In genomic region chr2:236562434-236562833, GRCh38 we compare ENCODE assay signal across 10 cellular contexts. TPM values are rescaled to one million over a fixed set of nuclear protein-coding genes. Genes with fewer than 3 reads are reported as not detected.
A peak's percentile ranks its signal among the peaks of the same experiment; 100 is the strongest.
DNase-seq lines count a peak whose midpoint lies in the region; ATAC-seq, FAIRE-seq and TF ChIP-seq lines count a peak whose summit lies in the region.
"Had no signal": no experiment of that assay in that cellular context is flagged by ENCODE, and none has a peak within 500 bp of the region (broad histone marks: within the 10 kb centered on the region; RNA-seq: fewer than 3 reads in every experiment).

No MANE protein-coding gene starts in this region.

- H3K4me3 ChIP-seq in AG04449 (ENCODE audit: low read depth, low read length) = no peak overlapping the region
- no peak overlapping the region for H3K4me3 ChIP-seq in bronchial epithelial cell (ENCODE audit: low read depth, low read length)
- H3K4me3 ChIP-seq in mesenchymal stem cell (ENCODE audit: insufficient read depth in 1 of 2, low read depth in 1 of 2, low read length in 2 of 2) = no peak overlapping the region
- H3K4me3 ChIP-seq in Karpas-422 (ENCODE audit: low read length) = no peak overlapping the region
- no peak overlapping the region for H3K4me3 ChIP-seq in lower leg skin (ENCODE audit: low read depth, poor library complexity, severe bottlenecking)

- no peaks in the 10 kb centered on the region for H3K9me3 Mint-ChIP-seq in activated T-helper 17 cell treated with anti-CD3 and anti-CD28 coated beads, Interleukin-2, amount 50 U/mL, for 72 hours

- no peak for TF ChIP-seq POLR2A in lower leg skin (IDR thresholded peaks at IDR 0.05)

- no peak overlapping the region for H3K23ac ChIP-seq in mesenchymal stem cell (ENCODE audit: low read length in 2 of 2)

- H2AFZ ChIP-seq in mesenchymal stem cell (ENCODE audit: low read depth, low read length) (no peak overlapping the region), Karpas-422 (ENCODE audit: low read length) (no peak overlapping the region)

- H3K14ac ChIP-seq in mesenchymal stem cell (ENCODE audit: low read length in 2 of 2) = no peak overlapping the region

- H2BK12ac ChIP-seq in mesenchymal stem cell (ENCODE audit: low read length in 2 of 2) = no peak overlapping the region

- H3K9me3 ChIP-seq in mesenchymal stem cell (ENCODE audit: control insufficient read depth, low read length) (no peaks in the 10 kb centered on the region), Karpas-422 (ENCODE audit: low read length) (no peaks in the 10 kb centered on the region)

- intact Hi-C loops in lower leg skin (cut with DNase I; ENCODE audit: low total_unique reads) = no loop called here

- peaks cover 33% of the 10 kb centered on the region for H3K36me3 Mint-ChIP-seq in activated T-helper 17 cell treated with anti-CD3 and anti-CD28 coated beads, Interleukin-2, amount 50 U/mL, for 72 hours (ENCODE audit: low read depth)

- H3K36me3 ChIP-seq in bronchial epithelial cell (ENCODE audit: control insufficient read depth, insufficient read depth, low read length) (no peaks in the 10 kb centered on the region), mesenchymal stem cell (ENCODE audit: control insufficient read depth in 1 of 2, insufficient read depth in 2 of 2, low read depth in 1 of 2, low read length in 2 of 2) (no peaks in the 10 kb centered on the region), Karpas-422 (ENCODE audit: insufficient read depth, low read length) (no peaks in the 10 kb centered on the region)

- H3K18ac ChIP-seq in mesenchymal stem cell (ENCODE audit: low read depth in 1 of 2, low read length in 2 of 2) = no peak overlapping the region

- no peaks in the 10 kb centered on the region for H4K20me1 ChIP-seq in Karpas-422 (ENCODE audit: insufficient read depth, low read depth, low read length)

- H3K79me1 ChIP-seq in mesenchymal stem cell (replicated peaks; ENCODE audit: low read length, poor library complexity, severe bottlenecking) = no peaks in the 10 kb centered on the region

- H3K9ac ChIP-seq in mesenchymal stem cell (ENCODE audit: low read length) = no peak overlapping the region
- H3K9ac ChIP-seq in Karpas-422 (ENCODE audit: low read length) = no peak overlapping the region

- no peak overlapping the region for H3K4ac ChIP-seq in mesenchymal stem cell (ENCODE audit: low read depth in 1 of 2, low read length in 2 of 2)

- TF ChIP-seq CTCF in AG04449 (IDR thresholded peaks at IDR 0.05; ENCODE audit: insufficient read depth, low read length, missing control alignments) (peak; percentile 28), bronchial epithelial cell (IDR thresholded peaks at IDR 0.05; ENCODE audit: insufficient read depth, low read length, severe bottlenecking) (peak; percentile 26), lower leg skin (IDR thresholded peaks at IDR 0.05) (no peak)

- H3K4me2 ChIP-seq in mesenchymal stem cell (ENCODE audit: low read length, poor library complexity, severe bottlenecking) = no peak overlapping the region
- no peak overlapping the region for H3K4me2 ChIP-seq in Karpas-422 (ENCODE audit: low read depth, low read length, poor library complexity, severe bottlenecking)

- H3K27ac ChIP-seq in mesenchymal stem cell (ENCODE audit: low read length, poor library complexity, severe bottlenecking) (no peak overlapping the region), Karpas-422 (ENCODE audit: low read length) (no peak overlapping the region)

- H2BK15ac ChIP-seq in mesenchymal stem cell (ENCODE audit: low read depth, poor library complexity, severe bottlenecking) = no peak overlapping the region

- H3K27me3 Mint-ChIP-seq in activated T-helper 17 cell treated with anti-CD3 and anti-CD28 coated beads, Interleukin-2, amount 50 U/mL, for 72 hours = no peaks in the 10 kb centered on the region
- H3K27me3 Mint-ChIP-seq: activated CD8-positive, alpha-beta memory T cell treated with anti-CD3 and anti-CD28 coated beads, Interleukin-2, amount 10 ng/mL, durations not matched to agents 7 days and 5 days had no signal

- H2BK120ac ChIP-seq in mesenchymal stem cell (ENCODE audit: low read depth, low read length) = no peak overlapping the region

- H4K91ac ChIP-seq in mesenchymal stem cell (ENCODE audit: low read length) = no peak overlapping the region

- 80% methylated on average over 5 of the region's 5 CpGs for WGBS in mesenchymal stem cell
- WGBS in lower leg skin, 2 donors = 82 to 86% methylated on average over 5 of the region's 5 CpGs

- peaks cover 10% of the 10 kb centered on the region for H3K4me1 Mint-ChIP-seq in activated T-helper 17 cell treated with anti-CD3 and anti-CD28 coated beads, Interleukin-2, amount 50 U/mL, for 72 hours

- H3K27ac Mint-ChIP-seq in activated T-helper 17 cell treated with anti-CD3 and anti-CD28 coated beads, Interleukin-2, amount 50 U/mL, for 72 hours = no peak overlapping the region
- H3K27ac Mint-ChIP-seq: activated CD8-positive, alpha-beta memory T cell treated with anti-CD3 and anti-CD28 coated beads, Interleukin-2, amount 10 ng/mL, durations not matched to agents 7 days and 5 days had no signal

- no peak overlapping the region for H3K4me3 Mint-ChIP-seq in activated T-helper 17 cell treated with anti-CD3 and anti-CD28 coated beads, Interleukin-2, amount 50 U/mL, for 72 hours
- H3K4me3 Mint-ChIP-seq: activated CD8-positive, alpha-beta memory T cell treated with anti-CD3 and anti-CD28 coated beads, Interleukin-2, amount 10 ng/mL, durations not matched to agents 7 days and 5 days had no signal

- ATAC-seq in activated T-helper 17 cell treated with anti-CD3 and anti-CD28 coated beads, Interleukin-2, amount 50 U/mL, for 72 hours (replicated peaks) = no peak
- ATAC-seq: activated CD8-positive, alpha-beta memory T cell treated with anti-CD3 and anti-CD28 coated beads, Interleukin-2, amount 10 ng/mL, durations not matched to agents 7 days and 5 days had no signal

- POLR2A ChIA-PET in AG04449 (lab: Yijun Ruan, JAX) = no interaction called here

- no peak overlapping the region for H4K8ac ChIP-seq in mesenchymal stem cell (ENCODE audit: low read length)

- H3K79me2 ChIP-seq in Karpas-422 (ENCODE audit: low read length) = no peaks in the 10 kb centered on the region

- H3K27me3 ChIP-seq in bronchial epithelial cell (ENCODE audit: control insufficient read depth, insufficient read depth, low read length) = no peaks in the 10 kb centered on the region
- peaks cover 13 to 38% of the 10 kb centered on the region in 2 experiments for H3K27me3 ChIP-seq in mesenchymal stem cell (ENCODE audit: control insufficient read depth in 1 of 2, insufficient read depth in 1 of 2, low read length in 2 of 2)
- no peaks in the 10 kb centered on the region for H3K27me3 ChIP-seq in Karpas-422 (ENCODE audit: low read length)

- H3K4me1 ChIP-seq in mesenchymal stem cell (ENCODE audit: control insufficient read depth, insufficient read depth, low read depth, low read length) (peaks cover under 1% of the 10 kb centered on the region), Karpas-422 (ENCODE audit: low read length) (peaks cover 4% of the 10 kb centered on the region; the same call in 1 of the 2 replicates)

- CTCF ChIA-PET in AG04449 (lab: Yijun Ruan, JAX) = no interaction called here

- no peak overlapping the region for H2BK5ac ChIP-seq in mesenchymal stem cell (ENCODE audit: low read depth, low read length, poor library complexity, severe bottlenecking)

- FAIRE-seq in bronchial epithelial cell (lab: Jason Lieb, UNC) = no peak

- no peak for DNase-seq in AG04449 (ENCODE audit: low read depth, low spot score)
- DNase-seq in HT1080 (ENCODE audit: low read depth) = peak; percentile 19
- peak; percentile 17 for DNase-seq in bronchial epithelial cell (ENCODE audit: low read depth)
- DNase-seq in mesenchymal stem cell = peak; percentile 36
- no peak for DNase-seq in Karpas-422
- DNase-seq in hepatic stellate cell (ENCODE audit: low spot score) = no peak
- DNase-seq in lower leg skin (ENCODE audit: low spot score in 2 of 2) = no peak
- DNase-seq: activated CD8-positive, alpha-beta memory T cell treated with anti-CD3 and anti-CD28 coated beads, Interleukin-2, amount 10 ng/mL, durations not matched to agents 7 days and 5 days; DND-41 had no signal

- H3K9me2 ChIP-seq in Karpas-422 (replicated peaks; ENCODE audit: insufficient read depth, low read length) = no peaks in the 10 kb centered on the region

- no peak overlapping the region for H2AK5ac ChIP-seq in mesenchymal stem cell (ENCODE audit: low read length, severe bottlenecking)

RNA-seq across cellular contexts. Expression of gene ACKR3, which starts 7.2 kb away (rescaled TPM):
- total RNA-seq in HT1080 (2014; rRNA removed; shearing (Covaris generic)) = not detected in 2 replicates
- 0.29 and 0.51 TPM in 2 replicates for polyA plus RNA-seq in HT1080 (2015; cell fraction: cytosol; rRNA removed)
- 0.14 and 0.54 TPM in 2 replicates for polyA plus RNA-seq in HT1080 (2015; cell fraction: nucleus; rRNA removed)
- total RNA-seq in bronchial epithelial cell (17.9 and 22.0 TPM in 2 replicates), lower leg skin (10 to 100 TPM in 3 of 4 donors, 1 to 10 TPM in 1; 6.7 to 25.0 (median 16.7) TPM)
- 40.4 TPM for polyA plus RNA-seq in mesenchymal stem cell (2013, experiment 1 of 2)
- polyA plus RNA-seq in mesenchymal stem cell (2013, experiment 2 of 2) = 43.3 TPM
- total RNA-seq in Karpas-422 (2014; rRNA removed; shearing (Covaris generic); ENCODE audit: low replicate concordance) = 0.40 TPM in 1 of 2 replicates, not detected in the other
- total RNA-seq in activated T-helper 17 cell treated with anti-CD3 and anti-CD28 coated beads, Interleukin-2, amount 50 U/mL, for 72 hours = 1 to 10 TPM in 1 of 2 donors, under 1 TPM in 1; 0.86 to 1.7 TPM

Comparison
In these comparisons a context has a peak if more than half of its experiments do, and no peak if none do; other contexts are left out.
1. DNase-seq: peak in HT1080 (single experiment), bronchial epithelial cell (single experiment) and mesenchymal stem cell (single experiment); none in AG04449 (single experiment), Karpas-422 (single experiment), hepatic stellate cell (single experiment) and lower leg skin (0 of 2).
2. CTCF ChIP-seq: peak in AG04449 (single experiment) and bronchial epithelial cell (single experiment); none in lower leg skin (0 of 3).